Comparison of ENCODE assay signal across 23 cellular contexts in the genomic region with DNA sequence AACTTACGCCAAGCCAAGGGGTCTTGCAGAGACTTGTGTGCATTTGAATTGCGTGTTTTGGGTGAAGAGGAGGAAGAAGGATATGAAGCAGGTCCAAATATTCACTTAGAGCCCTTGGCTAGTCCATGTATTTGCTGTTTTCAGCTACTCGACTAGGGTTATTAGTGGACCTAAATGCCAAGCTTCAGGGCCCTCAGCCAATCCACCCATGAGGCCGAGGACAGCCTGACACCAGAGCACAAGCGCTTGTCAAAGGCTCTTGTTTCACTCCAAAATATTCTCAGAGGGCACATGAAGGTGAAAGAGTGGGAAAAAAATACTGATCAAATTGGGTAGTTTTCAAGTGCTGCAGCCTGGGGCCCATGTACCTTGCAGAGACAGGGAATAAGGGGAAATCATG.
"Had no signal": no experiment of that assay in that cellular context is flagged by ENCODE, and none has a peak within 500 bp of the region (broad histone marks: within the 10 kb centered on the region; RNA-seq: fewer than 3 reads in every experiment).

No MANE protein-coding gene starts in this region.

- H3K4me3 Mint-ChIP-seq: activated naive CD8-positive, alpha-beta T cell treated with anti-CD3 and anti-CD28 coated beads, Interleukin-2, amount 10 ng/mL, durations not matched to agents 7 days and 5 days; naive thymus-derived CD4-positive, alpha-beta T cell; neural crest cell; stimulated activated memory B cell treated with anti-CD40 and anti-IgM and Interleukin-4, amounts not matched to agents 10 μg/mL and 1 μg/mL and 100 μg/mL, for 72 hours had no signal

- H3K4me1 ChIP-seq: gastroesophageal sphincter, sigmoid colon, suprapubic skin, transverse colon had no signal

- H3K4me3 ChIP-seq: gastroesophageal sphincter, lung, sigmoid colon, smooth muscle cell, stomach, suprapubic skin, transverse colon had no signal

- H3K36me3 Mint-ChIP-seq: activated naive CD8-positive, alpha-beta T cell treated with anti-CD3 and anti-CD28 coated beads, Interleukin-2, amount 10 ng/mL, durations not matched to agents 7 days and 5 days; stimulated activated memory B cell treated with anti-CD40 and anti-IgM and Interleukin-4, amounts not matched to agents 10 μg/mL and 1 μg/mL and 100 μg/mL, for 72 hours had no signal

- H3K9me3 Mint-ChIP-seq: activated naive CD8-positive, alpha-beta T cell treated with anti-CD3 and anti-CD28 coated beads, Interleukin-2, amount 10 ng/mL, durations not matched to agents 7 days and 5 days; naive thymus-derived CD4-positive, alpha-beta T cell; neural crest cell; stimulated activated memory B cell treated with anti-CD40 and anti-IgM and Interleukin-4, amounts not matched to agents 10 μg/mL and 1 μg/mL and 100 μg/mL, for 72 hours had no signal

- H3K4me2 ChIP-seq: smooth muscle cell had no signal

- H3K36me3 ChIP-seq: gastroesophageal sphincter, sigmoid colon, suprapubic skin, transverse colon had no signal

- H3K27me3 ChIP-seq: gastroesophageal sphincter, sigmoid colon, stomach, suprapubic skin, transverse colon had no signal

- H3K27ac ChIP-seq: epithelial cell of prostate, gastroesophageal sphincter, sigmoid colon, stomach, suprapubic skin, transverse colon had no signal

- DNase-seq: activated CD4-positive, alpha-beta T cell treated with anti-CD3 and anti-CD28 coated beads for 4 hours; activated CD4-positive, alpha-beta T cell treated with anti-CD3 and anti-CD28 coated beads, Interleukin-2, amount 50 U/mL, for 48 hours; activated CD4-positive, CD25-positive, alpha-beta regulatory T cell; activated CD8-positive, alpha-beta memory T cell treated with anti-CD3 and anti-CD28 coated beads, Interleukin-2, amount 50 U/mL, for 48 hours; activated naive CD4-positive, alpha-beta T cell treated with Interleukin-2 at 50 U/mL for 16 hours; activated naive CD8-positive, alpha-beta T cell treated with anti-CD3 and anti-CD28 coated beads, Interleukin-2, amount 10 ng/mL, durations not matched to agents 7 days and 5 days; activated T-cell treated with anti-CD3 and anti-CD28 coated beads, Interleukin-2, amount 50 U/mL, for 48 hours; amniotic stem cell; naive thymus-derived CD4-positive, alpha-beta T cell; occipital lobe; posterior cingulate gyrus; sigmoid colon; stimulated activated CD4-positive, alpha-beta T cell treated with anti-CD3 and anti-CD28 coated beads, Interleukin-15, amount 100 ng/mL, for 24 hours; stomach; T1000; transverse colon had no signal

- H3K27ac Mint-ChIP-seq: activated naive CD8-positive, alpha-beta T cell treated with anti-CD3 and anti-CD28 coated beads, Interleukin-2, amount 10 ng/mL, durations not matched to agents 7 days and 5 days; naive thymus-derived CD4-positive, alpha-beta T cell; stimulated activated memory B cell treated with anti-CD40 and anti-IgM and Interleukin-4, amounts not matched to agents 10 μg/mL and 1 μg/mL and 100 μg/mL, for 72 hours had no signal

- H3K4me1 Mint-ChIP-seq: neural crest cell; stimulated activated memory B cell treated with anti-CD40 and anti-IgM and Interleukin-4, amounts not matched to agents 10 μg/mL and 1 μg/mL and 100 μg/mL, for 72 hours had no signal

- ATAC-seq: gastroesophageal sphincter; naive thymus-derived CD4-positive, alpha-beta T cell; stimulated activated memory B cell treated with anti-CD40 and anti-IgM and Interleukin-4, amounts not matched to agents 10 μg/mL and 1 μg/mL and 100 μg/mL, for 72 hours had no signal
